ENCODE assay signal across 1 cellular context in genomic region chr16:2976673-2977072, GRCh38.
TF ChIP-seq lines count a peak whose summit lies in the region.

No MANE protein-coding gene starts in this region.

TF ChIP-seq in SK-N-SH, 30 proteins besides CTCF, POLR2A, EP300 and RAD21 (continued from another document):
- TF ChIP-seq USF1 (IDR thresholded peaks at IDR 0.05; ENCODE audit: borderline replicate concordance, low read depth) = no peak
- TF ChIP-seq POLR2AphosphoS5 (IDR thresholded peaks at IDR 0.05; ENCODE audit: low read depth, low read length) = no peak
- TF ChIP-seq TAF1 (IDR thresholded peaks at IDR 0.05; ENCODE audit: borderline replicate concordance, low read depth, low read length) = no peak
